1 cellular context compared by ENCODE assay signal in the genomic region with DNA sequence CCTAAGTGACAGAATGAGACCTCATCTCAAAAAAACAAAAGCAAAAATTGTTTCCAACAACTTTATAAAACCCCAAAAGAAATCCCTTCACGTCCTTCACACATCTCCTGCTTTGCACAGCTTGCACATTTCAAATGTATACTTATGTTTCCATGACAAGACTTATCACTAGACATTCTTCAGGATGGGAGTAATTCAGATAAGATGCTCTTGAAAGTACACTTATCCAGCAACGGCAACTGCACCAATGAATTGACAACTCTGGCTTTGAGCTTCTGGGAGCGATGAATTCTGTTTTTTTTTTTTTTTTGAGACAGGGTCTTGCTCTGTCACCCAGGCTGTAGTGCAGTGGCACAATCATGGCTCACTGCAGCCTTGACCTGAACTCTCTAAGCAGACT.
TF ChIP-seq lines count a peak whose summit lies in the region.

No MANE protein-coding gene starts in this region.

TF ChIP-seq in WTC11, 78 proteins besides CTCF, POLR2A, EP300 and RAD21 (continued from another document):
- TF ChIP-seq, protein P1, sequence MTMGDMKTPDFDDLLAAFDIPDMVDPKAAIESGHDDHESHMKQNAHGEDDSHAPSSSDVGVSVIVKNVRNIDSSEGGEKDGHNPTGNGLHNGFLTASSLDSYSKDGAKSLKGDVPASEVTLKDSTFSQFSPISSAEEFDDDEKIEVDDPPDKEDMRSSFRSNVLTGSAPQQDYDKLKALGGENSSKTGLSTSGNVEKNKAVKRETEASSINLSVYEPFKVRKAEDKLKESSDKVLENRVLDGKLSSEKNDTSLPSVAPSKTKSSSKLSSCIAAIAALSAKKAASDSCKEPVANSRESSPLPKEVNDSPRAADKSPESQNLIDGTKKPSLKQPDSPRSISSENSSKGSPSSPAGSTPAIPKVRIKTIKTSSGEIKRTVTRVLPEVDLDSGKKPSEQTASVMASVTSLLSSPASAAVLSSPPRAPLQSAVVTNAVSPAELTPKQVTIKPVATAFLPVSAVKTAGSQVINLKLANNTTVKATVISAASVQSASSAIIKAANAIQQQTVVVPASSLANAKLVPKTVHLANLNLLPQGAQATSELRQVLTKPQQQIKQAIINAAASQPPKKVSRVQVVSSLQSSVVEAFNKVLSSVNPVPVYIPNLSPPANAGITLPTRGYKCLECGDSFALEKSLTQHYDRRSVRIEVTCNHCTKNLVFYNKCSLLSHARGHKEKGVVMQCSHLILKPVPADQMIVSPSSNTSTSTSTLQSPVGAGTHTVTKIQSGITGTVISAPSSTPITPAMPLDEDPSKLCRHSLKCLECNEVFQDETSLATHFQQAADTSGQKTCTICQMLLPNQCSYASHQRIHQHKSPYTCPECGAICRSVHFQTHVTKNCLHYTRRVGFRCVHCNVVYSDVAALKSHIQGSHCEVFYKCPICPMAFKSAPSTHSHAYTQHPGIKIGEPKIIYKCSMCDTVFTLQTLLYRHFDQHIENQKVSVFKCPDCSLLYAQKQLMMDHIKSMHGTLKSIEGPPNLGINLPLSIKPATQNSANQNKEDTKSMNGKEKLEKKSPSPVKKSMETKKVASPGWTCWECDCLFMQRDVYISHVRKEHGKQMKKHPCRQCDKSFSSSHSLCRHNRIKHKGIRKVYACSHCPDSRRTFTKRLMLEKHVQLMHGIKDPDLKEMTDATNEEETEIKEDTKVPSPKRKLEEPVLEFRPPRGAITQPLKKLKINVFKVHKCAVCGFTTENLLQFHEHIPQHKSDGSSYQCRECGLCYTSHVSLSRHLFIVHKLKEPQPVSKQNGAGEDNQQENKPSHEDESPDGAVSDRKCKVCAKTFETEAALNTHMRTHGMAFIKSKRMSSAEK (CRISPR knock-in tag; IDR thresholded peaks at IDR 0.05; ENCODE audit: borderline replicate concordance): no peak
- no peak for TF ChIP-seq EMX1 (CRISPR knock-in tag; IDR thresholded peaks at IDR 0.05)
- TF ChIP-seq ZNF263 (CRISPR knock-in tag; IDR thresholded peaks at IDR 0.05; ENCODE audit: low read depth): no peak
- TF ChIP-seq, protein P2, sequence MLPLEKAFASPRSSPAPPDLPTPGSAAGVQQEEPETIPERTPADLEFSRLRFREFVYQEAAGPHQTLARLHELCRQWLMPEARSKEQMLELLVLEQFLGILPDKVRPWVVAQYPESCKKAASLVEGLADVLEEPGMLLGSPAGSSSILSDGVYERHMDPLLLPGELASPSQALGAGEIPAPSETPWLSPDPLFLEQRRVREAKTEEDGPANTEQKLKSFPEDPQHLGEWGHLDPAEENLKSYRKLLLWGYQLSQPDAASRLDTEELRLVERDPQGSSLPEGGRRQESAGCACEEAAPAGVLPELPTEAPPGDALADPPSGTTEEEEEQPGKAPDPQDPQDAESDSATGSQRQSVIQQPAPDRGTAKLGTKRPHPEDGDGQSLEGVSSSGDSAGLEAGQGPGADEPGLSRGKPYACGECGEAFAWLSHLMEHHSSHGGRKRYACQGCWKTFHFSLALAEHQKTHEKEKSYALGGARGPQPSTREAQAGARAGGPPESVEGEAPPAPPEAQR (CRISPR knock-in tag; IDR thresholded peaks at IDR 0.05): no peak
- no peak for TF ChIP-seq NR3C1 (CRISPR knock-in tag; conservative IDR thresholded peaks at IDR 0.05; ENCODE audit: low read depth)
- TF ChIP-seq ZNF219 (CRISPR knock-in tag; IDR thresholded peaks at IDR 0.05; ENCODE audit: borderline replicate concordance): no peak
- TF ChIP-seq, protein P3, sequence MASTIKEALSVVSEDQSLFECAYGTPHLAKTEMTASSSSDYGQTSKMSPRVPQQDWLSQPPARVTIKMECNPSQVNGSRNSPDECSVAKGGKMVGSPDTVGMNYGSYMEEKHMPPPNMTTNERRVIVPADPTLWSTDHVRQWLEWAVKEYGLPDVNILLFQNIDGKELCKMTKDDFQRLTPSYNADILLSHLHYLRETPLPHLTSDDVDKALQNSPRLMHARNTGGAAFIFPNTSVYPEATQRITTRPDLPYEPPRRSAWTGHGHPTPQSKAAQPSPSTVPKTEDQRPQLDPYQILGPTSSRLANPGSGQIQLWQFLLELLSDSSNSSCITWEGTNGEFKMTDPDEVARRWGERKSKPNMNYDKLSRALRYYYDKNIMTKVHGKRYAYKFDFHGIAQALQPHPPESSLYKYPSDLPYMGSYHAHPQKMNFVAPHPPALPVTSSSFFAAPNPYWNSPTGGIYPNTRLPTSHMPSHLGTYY (CRISPR knock-in tag; IDR thresholded peaks at IDR 0.05): no peak
- no peak for TF ChIP-seq GTF2I (CRISPR knock-in tag; conservative IDR thresholded peaks at IDR 0.05)
- no peak for TF ChIP-seq SMAD4 (CRISPR knock-in tag; IDR thresholded peaks at IDR 0.05)
- TF ChIP-seq, protein P4, sequence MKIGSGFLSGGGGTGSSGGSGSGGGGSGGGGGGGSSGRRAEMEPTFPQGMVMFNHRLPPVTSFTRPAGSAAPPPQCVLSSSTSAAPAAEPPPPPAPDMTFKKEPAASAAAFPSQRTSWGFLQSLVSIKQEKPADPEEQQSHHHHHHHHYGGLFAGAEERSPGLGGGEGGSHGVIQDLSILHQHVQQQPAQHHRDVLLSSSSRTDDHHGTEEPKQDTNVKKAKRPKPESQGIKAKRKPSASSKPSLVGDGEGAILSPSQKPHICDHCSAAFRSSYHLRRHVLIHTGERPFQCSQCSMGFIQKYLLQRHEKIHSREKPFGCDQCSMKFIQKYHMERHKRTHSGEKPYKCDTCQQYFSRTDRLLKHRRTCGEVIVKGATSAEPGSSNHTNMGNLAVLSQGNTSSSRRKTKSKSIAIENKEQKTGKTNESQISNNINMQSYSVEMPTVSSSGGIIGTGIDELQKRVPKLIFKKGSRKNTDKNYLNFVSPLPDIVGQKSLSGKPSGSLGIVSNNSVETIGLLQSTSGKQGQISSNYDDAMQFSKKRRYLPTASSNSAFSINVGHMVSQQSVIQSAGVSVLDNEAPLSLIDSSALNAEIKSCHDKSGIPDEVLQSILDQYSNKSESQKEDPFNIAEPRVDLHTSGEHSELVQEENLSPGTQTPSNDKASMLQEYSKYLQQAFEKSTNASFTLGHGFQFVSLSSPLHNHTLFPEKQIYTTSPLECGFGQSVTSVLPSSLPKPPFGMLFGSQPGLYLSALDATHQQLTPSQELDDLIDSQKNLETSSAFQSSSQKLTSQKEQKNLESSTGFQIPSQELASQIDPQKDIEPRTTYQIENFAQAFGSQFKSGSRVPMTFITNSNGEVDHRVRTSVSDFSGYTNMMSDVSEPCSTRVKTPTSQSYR (CRISPR knock-in tag; IDR thresholded peaks at IDR 0.05): no peak
TF ChIP-seq in WTC11: peak in this region for 0.
